In genomic region chr3:128629936-128630335, GRCh38 we compare ENCODE assay signal across 17 cellular contexts. TPM values are rescaled to one million over a fixed set of nuclear protein-coding genes. Genes with fewer than 3 reads are reported as not detected.
DNase-seq lines count a peak whose midpoint lies in the region; ATAC-seq and TF ChIP-seq lines count a peak whose summit lies in the region.
"Had no signal": no experiment of that assay in that cellular context is flagged by ENCODE, and none has a peak within 500 bp of the region (broad histone marks: within the 10 kb centered on the region; RNA-seq: fewer than 3 reads in every experiment).

No MANE protein-coding gene starts in this region.

- TF ChIP-seq CTCF in lower lobe of right lung (IDR thresholded peaks at IDR 0.05) (no peak), gastrocnemius medialis (IDR thresholded peaks at IDR 0.05 in 4 of 5, conservative IDR thresholded peaks at IDR 0.05 in 1 of 5) (no peak)

- H3K9me3 ChIP-seq in lower lobe of right lung: no peaks in the 10 kb centered on the region
- H3K9me3 ChIP-seq in gastrocnemius medialis: no peaks in the 10 kb centered on the region
- H3K9me3 ChIP-seq: BLaER1 treated with 17β-estradiol and CSF1 and Interleukin-3, amounts not matched to agents 10 nM and 100 nM had no signal

- no peak for DNase-seq in activated T-cell treated with anti-CD3 and anti-CD28 coated beads, Interleukin-2, amount 50 U/mL, for 72 hours
- no peak for DNase-seq in activated T-cell treated with anti-CD3 and anti-CD28 coated beads, Interleukin-2, amount 50 U/mL, for 48 hours
- DNase-seq in dermis blood vessel endothelial cell (peak; percentile 45), lower lobe of right lung (no peak), gastrocnemius medialis (no peak), HUDEP-2 (lab: John Stamatoyannopoulos, UW; ENCODE audit: unreplicated experiment in 76 of 76) (no peak)
- DNase-seq: ACHN; Calu3; CD4-positive, CD25-positive, alpha-beta regulatory T cell; DMS 273 treated with DMSO at 0.1 percent for 48 hours; DMS79; GM23248 had no signal

- H3K4me1 ChIP-seq in lower lobe of right lung: no peaks in the 10 kb centered on the region
- peaks cover 0 to 6% of the 10 kb centered on the region in 2 donors for H3K4me1 ChIP-seq in gastrocnemius medialis

- no peaks in the 10 kb centered on the region for H3K27me3 Mint-ChIP-seq in activated T-cell treated with anti-CD3 and anti-CD28 coated beads, Interleukin-2, amount 50 U/mL, for 72 hours (ENCODE audit: low read depth)
- H3K27me3 Mint-ChIP-seq: CD4-positive, CD25-positive, alpha-beta regulatory T cell had no signal

- in situ Hi-C loops in gastrocnemius medialis (cut with MboI; ENCODE audit: low sequenced_read_pairs in 4 of 4): no loop called here

- H3K4me1 Mint-ChIP-seq in activated T-cell treated with anti-CD3 and anti-CD28 coated beads, Interleukin-2, amount 50 U/mL, for 72 hours (ENCODE audit: low read depth): peaks cover 4% of the 10 kb centered on the region

- no peak overlapping the region for H3K4me3 ChIP-seq in lower lobe of right lung
- H3K4me3 ChIP-seq in gastrocnemius medialis: no peak overlapping the region
- H3K4me3 ChIP-seq: BLaER1 treated with 17β-estradiol and CSF1 and Interleukin-3, amounts not matched to agents 10 nM and 100 nM; GM12878; GM23248 had no signal

- no peak for ATAC-seq in activated T-cell treated with anti-CD3 and anti-CD28 coated beads, Interleukin-2, amount 50 U/mL, for 72 hours (replicated peaks in 1 of 2)
- ATAC-seq in lower lobe of right lung (peak; percentile 8 to 25), gastrocnemius medialis (no peak), GM21825 (IDR thresholded peaks at IDR 0.05; ENCODE audit: unreplicated experiment) (no peak), HG03432 (IDR thresholded peaks at IDR 0.05; ENCODE audit: unreplicated experiment) (no peak)
- ATAC-seq: GM12878, HCT116 had no signal

- TF ChIP-seq POLR2A in gastrocnemius medialis (IDR thresholded peaks at IDR 0.05): no peak

- intact Hi-C loops in lower lobe of right lung (cut with DNase I): no loop called here
- intact Hi-C loops in gastrocnemius medialis (cut with DNase I; ENCODE audit: low total_unique reads): no loop called here

- peaks cover 11 to 32% of the 10 kb centered on the region in 2 donors for H3K36me3 Mint-ChIP-seq in activated T-cell treated with anti-CD3 and anti-CD28 coated beads, Interleukin-2, amount 50 U/mL, for 72 hours (ENCODE audit: insufficient read depth in 2 of 2)

- peak overlapping the region; percentile 55 for H3K27ac Mint-ChIP-seq in activated T-cell treated with anti-CD3 and anti-CD28 coated beads, Interleukin-2, amount 50 U/mL, for 72 hours
- H3K27ac Mint-ChIP-seq: CD4-positive, CD25-positive, alpha-beta regulatory T cell had no signal

- H3K9me3 Mint-ChIP-seq in activated T-cell treated with anti-CD3 and anti-CD28 coated beads, Interleukin-2, amount 50 U/mL, for 72 hours: no peaks in the 10 kb centered on the region
- H3K9me3 Mint-ChIP-seq: CD4-positive, CD25-positive, alpha-beta regulatory T cell had no signal

- no peaks in the 10 kb centered on the region for H3K27me3 ChIP-seq in lower lobe of right lung (ENCODE audit: low read depth)
- no peaks in the 10 kb centered on the region for H3K27me3 ChIP-seq in gastrocnemius medialis
- H3K27me3 ChIP-seq: BLaER1 treated with 17β-estradiol and CSF1 and Interleukin-3, amounts not matched to agents 10 nM and 100 nM had no signal

- peaks cover 90% of the 10 kb centered on the region for H3K36me3 ChIP-seq in lower lobe of right lung
- peaks cover 0 to 68% of the 10 kb centered on the region in 2 donors for H3K36me3 ChIP-seq in gastrocnemius medialis

- H3K4me3 Mint-ChIP-seq in activated T-cell treated with anti-CD3 and anti-CD28 coated beads, Interleukin-2, amount 50 U/mL, for 72 hours: no peak overlapping the region
- H3K4me3 Mint-ChIP-seq: CD4-positive, CD25-positive, alpha-beta regulatory T cell had no signal

- H3K27ac ChIP-seq in lower lobe of right lung (peak overlapping the region; percentile 1), gastrocnemius medialis (peak overlapping the region; percentile 4 to 51 (median 34))
- H3K27ac ChIP-seq: BLaER1 treated with 17β-estradiol and CSF1 and Interleukin-3, amounts not matched to agents 10 nM and 100 nM; GM23248 had no signal

RNA-seq across cellular contexts. Expression of gene RPN1, which starts 20.7 kb away (rescaled TPM):
- 100 to 1,000 TPM; 155 to 179 TPM for total RNA-seq in activated T-cell treated with anti-CD3 and anti-CD28 coated beads, Interleukin-2, amount 50 U/mL, for 72 hours
- 458 and 572 TPM in 2 replicates for total RNA-seq in dermis blood vessel endothelial cell
- 198 TPM for total RNA-seq in lower lobe of right lung
- 100 to 1,000 TPM; 197 to 219 (median 212) TPM for total RNA-seq in gastrocnemius medialis

Comparison
In these comparisons a context has a peak if more than half of its experiments do, and no peak if none do; other contexts are left out.
1. ATAC-seq: peak in lower lobe of right lung (2 of 2); none in activated T-cell treated with anti-CD3 and anti-CD28 coated beads, Interleukin-2, amount 50 U/mL, for 72 hours (0 of 2), gastrocnemius medialis (0 of 2), GM21825 (single experiment) and HG03432 (single experiment).